In genomic region chr15:65028338-65028737, GRCh38 we compare ENCODE assay signal across 8 cellular contexts. TPM values are rescaled to one million over a fixed set of nuclear protein-coding genes. Genes with fewer than 3 reads are reported as not detected.
A peak's percentile ranks its signal among the peaks of the same experiment; 100 is the strongest.
DNase-seq lines count a peak whose midpoint lies in the region; ATAC-seq and TF ChIP-seq lines count a peak whose summit lies in the region.

No MANE protein-coding gene starts in this region.

- ATAC-seq in CD4-positive, CD25-positive, alpha-beta regulatory T cell (ENCODE audit: low read depth in 2 of 2): no peak
- ATAC-seq in HG03457 (IDR thresholded peaks at IDR 0.05; ENCODE audit: unreplicated experiment): no peak

- H3K36me3 ChIP-seq in CD4-positive, CD25-positive, alpha-beta regulatory T cell (ENCODE audit: control insufficient read depth, insufficient read depth, low read length): peaks cover 9% of the 10 kb centered on the region
- H3K36me3 ChIP-seq in MG63: peaks cover 26% of the 10 kb centered on the region

- peaks cover 5 to 40% (median 17%) of the 10 kb centered on the region in 4 donors for H3K4me1 Mint-ChIP-seq in CD4-positive, CD25-positive, alpha-beta regulatory T cell
- peaks cover 30% of the 10 kb centered on the region for H3K4me1 Mint-ChIP-seq in nephron progenitor cell

- no peak for TF ChIP-seq CTCF in dorsolateral prefrontal cortex (IDR thresholded peaks at IDR 0.05 in 54 of 56, conservative IDR thresholded peaks at IDR 0.05 in 2 of 56; ENCODE audit: low read depth in 1 of 56, partially characterized antibody in 56 of 56)
- no peak for TF ChIP-seq CTCF in nephron progenitor cell (IDR thresholded peaks at IDR 0.05)

- peak overlapping the region; percentile 82 to 97 (median 96) for H3K4me3 Mint-ChIP-seq in CD4-positive, CD25-positive, alpha-beta regulatory T cell
- H3K4me3 Mint-ChIP-seq in nephron progenitor cell: peak overlapping the region; percentile 91

- no peaks in the 10 kb centered on the region for H3K9me3 Mint-ChIP-seq in CD4-positive, CD25-positive, alpha-beta regulatory T cell
- H3K9me3 Mint-ChIP-seq in nephron progenitor cell: no peaks in the 10 kb centered on the region

- H3K4me3 ChIP-seq in CD4-positive, CD25-positive, alpha-beta regulatory T cell (ENCODE audit: low read depth, low read length): peak overlapping the region; percentile 87
- H3K4me3 ChIP-seq in MG63 (peak overlapping the region; percentile 62), dorsolateral prefrontal cortex (peak overlapping the region; percentile 59 to 100 (median 94))

- intact Hi-C loops in dorsolateral prefrontal cortex (cut with DNase I): loop anchor here (2.0 to 5.0 kb wide), 2 partner anchors 36 to 38 kb away; no protein-coding TSS in a partner anchor

- DNase-seq in CD4-positive, CD25-positive, alpha-beta regulatory T cell: peak in 1 of 3 donors; percentile 27
- no peak for DNase-seq in MG63
- DNase-seq in dorsolateral prefrontal cortex: no peak
- no peak for DNase-seq in nephron progenitor cell
- DNase-seq in medulla oblongata (ENCODE audit: extremely low spot score): no peak
- DNase-seq in NCI-H1436 (lab: John Stamatoyannopoulos, UW): no peak
- no peak for DNase-seq in putamen (ENCODE audit: low spot score)

- peaks cover 18% of the 10 kb centered on the region for H3K36me3 Mint-ChIP-seq in CD4-positive, CD25-positive, alpha-beta regulatory T cell
- H3K36me3 Mint-ChIP-seq in nephron progenitor cell (ENCODE audit: low read depth): peaks cover 26% of the 10 kb centered on the region

- H3K27ac Mint-ChIP-seq in CD4-positive, CD25-positive, alpha-beta regulatory T cell: peak overlapping the region in 2 of 3 donors; percentile 76 to 89
- H3K27ac Mint-ChIP-seq in nephron progenitor cell: no peak overlapping the region

- H3K4me1 ChIP-seq in CD4-positive, CD25-positive, alpha-beta regulatory T cell (ENCODE audit: control insufficient read depth, insufficient read depth, low read length, poor library complexity, severe bottlenecking): peaks cover 20% of the 10 kb centered on the region

- peaks cover 8% of the 10 kb centered on the region for H3K27me3 ChIP-seq in CD4-positive, CD25-positive, alpha-beta regulatory T cell (ENCODE audit: control insufficient read depth, insufficient read depth, low read length)
- H3K27me3 ChIP-seq in MG63: no peaks in the 10 kb centered on the region
- no peaks in the 10 kb centered on the region for H3K27me3 ChIP-seq in dorsolateral prefrontal cortex

- peaks cover 23% of the 10 kb centered on the region for H3K27me3 Mint-ChIP-seq in CD4-positive, CD25-positive, alpha-beta regulatory T cell
- peaks cover 13% of the 10 kb centered on the region for H3K27me3 Mint-ChIP-seq in nephron progenitor cell (ENCODE audit: low read depth, poor library complexity)

- no peaks in the 10 kb centered on the region for H3K9me3 ChIP-seq in CD4-positive, CD25-positive, alpha-beta regulatory T cell (ENCODE audit: control insufficient read depth in 2 of 2, low read length in 2 of 2)
- H3K9me3 ChIP-seq in MG63: no peaks in the 10 kb centered on the region

- H3K27ac ChIP-seq in CD4-positive, CD25-positive, alpha-beta regulatory T cell (ENCODE audit: insufficient read depth, low read length, poor library complexity, severe bottlenecking): no peak overlapping the region
- peak overlapping the region in 34 of 59 donors; percentile 24 to 92 (median 75) for H3K27ac ChIP-seq in dorsolateral prefrontal cortex

RNA-seq across cellular contexts. Expression of gene MTFMT, which starts 1.1 kb away (rescaled TPM):
- total RNA-seq in CD4-positive, CD25-positive, alpha-beta regulatory T cell: 6.1 TPM
- 10 to 100 TPM; 18.7 to 26.9 (median 19.9) TPM for polyA plus RNA-seq in CD4-positive, CD25-positive, alpha-beta regulatory T cell
- 17.8 and 21.5 TPM in 2 replicates for total RNA-seq in MG63 (2014; rRNA removed; shearing (Covaris generic); ENCODE audit: low replicate concordance)
- total RNA-seq in dorsolateral prefrontal cortex: 10 to 100 TPM in 113 of 120 experiments, 1 to 10 TPM in 7; 4.9 to 24.8 (median 15.2) TPM

RNA-seq across cellular contexts. Expression of gene SLC51B, which starts 16.8 kb away (rescaled TPM):
- total RNA-seq in CD4-positive, CD25-positive, alpha-beta regulatory T cell: not detected
- polyA plus RNA-seq in CD4-positive, CD25-positive, alpha-beta regulatory T cell: not detected
- total RNA-seq in MG63 (2014; rRNA removed; shearing (Covaris generic); ENCODE audit: low replicate concordance): not detected in 2 replicates
- not detected for total RNA-seq in dorsolateral prefrontal cortex

RNA-seq across cellular contexts. Expression of gene SPG21, which starts 38.6 kb away (rescaled TPM):
- total RNA-seq in CD4-positive, CD25-positive, alpha-beta regulatory T cell: 46.9 TPM
- polyA plus RNA-seq in CD4-positive, CD25-positive, alpha-beta regulatory T cell: 100 to 1,000 TPM; 126 to 146 (median 136) TPM
- total RNA-seq in MG63 (2014; rRNA removed; shearing (Covaris generic); ENCODE audit: low replicate concordance): 116 and 137 TPM in 2 replicates
- total RNA-seq in dorsolateral prefrontal cortex: 10 to 100 TPM; 41.3 to 69.1 (median 50.6) TPM

RNA-seq across cellular contexts. Expression of gene RASL12, which starts 39.5 kb away (rescaled TPM):
- not detected for total RNA-seq in CD4-positive, CD25-positive, alpha-beta regulatory T cell
- not detected for polyA plus RNA-seq in CD4-positive, CD25-positive, alpha-beta regulatory T cell
- total RNA-seq in MG63 (2014; rRNA removed; shearing (Covaris generic); ENCODE audit: low replicate concordance): 2.7 and 4.7 TPM in 2 replicates
- 10 to 100 TPM in 82 of 120 experiments, 1 to 10 TPM in 38; 3.5 to 40.4 (median 12.5) TPM for total RNA-seq in dorsolateral prefrontal cortex

RNA-seq across cellular contexts. Expression of gene KBTBD13, which starts 48.2 kb away (rescaled TPM):
- total RNA-seq in CD4-positive, CD25-positive, alpha-beta regulatory T cell: not detected
- not detected for polyA plus RNA-seq in CD4-positive, CD25-positive, alpha-beta regulatory T cell
- not detected in 2 replicates for total RNA-seq in MG63 (2014; rRNA removed; shearing (Covaris generic); ENCODE audit: low replicate concordance)
- under 1 TPM in 4 of 120 experiments, not detected in 116; 0.13 to 0.17 (median 0.15) TPM for total RNA-seq in dorsolateral prefrontal cortex
